8 cellular contexts compared by ENCODE assay signal in the genomic region with DNA sequence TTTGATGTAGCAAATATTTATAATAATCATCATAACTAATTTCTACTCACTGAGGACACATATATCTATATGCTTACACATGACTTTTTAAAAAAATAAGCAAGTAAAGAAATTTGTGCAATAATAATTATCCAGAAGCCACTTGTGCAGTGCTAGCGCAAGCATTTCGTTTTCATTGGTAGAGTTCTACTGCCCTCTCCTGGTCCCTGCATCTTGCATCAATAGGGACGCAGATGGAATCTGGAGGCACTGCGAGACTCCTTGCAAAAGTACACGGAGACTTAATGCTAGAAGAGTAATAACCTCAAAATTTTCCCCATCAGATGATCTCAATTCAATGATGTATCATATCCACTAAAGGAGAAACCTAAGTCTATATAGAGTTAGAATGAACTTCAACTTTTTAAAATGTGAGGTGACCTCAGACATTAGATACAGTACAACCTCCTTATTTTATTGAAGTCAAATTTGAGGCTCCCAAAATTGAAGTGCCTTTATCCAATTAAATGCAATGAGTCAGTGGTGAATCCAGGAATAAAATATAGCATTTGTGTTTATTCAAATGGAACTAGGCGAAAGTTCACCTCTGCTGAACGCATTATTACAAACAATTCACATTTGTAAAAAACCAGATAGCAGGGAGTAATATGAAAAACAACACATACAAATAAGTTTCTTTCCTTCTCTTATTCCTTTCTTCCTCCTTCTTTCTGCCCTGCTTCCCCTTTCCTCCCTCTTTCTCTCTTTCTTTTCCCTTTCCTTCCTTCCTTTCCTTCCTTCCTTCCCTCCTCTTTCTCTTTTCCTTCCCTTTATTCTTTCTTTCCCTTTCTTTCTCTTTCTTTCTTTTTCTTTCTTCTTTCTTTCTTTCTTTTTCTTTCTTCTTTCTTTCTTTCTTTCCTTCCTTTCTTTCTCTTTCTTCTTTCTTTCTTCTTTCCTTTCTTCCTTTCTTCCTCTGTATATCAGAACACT.
DNase-seq lines count a peak whose midpoint lies in the region; ATAC-seq and TF ChIP-seq lines count a peak whose summit lies in the region.

No MANE protein-coding gene starts in this region.

- H3K27me3 ChIP-seq in KMS-11 (ENCODE audit: insufficient read depth, low read depth): no peaks in the 10 kb centered on the region
- no peaks in the 10 kb centered on the region for H3K27me3 ChIP-seq in Panc1 (ENCODE audit: control insufficient read depth, insufficient read depth, low read length)
- no peaks in the 10 kb centered on the region for H3K27me3 ChIP-seq in heart right ventricle

- H4K20me1 ChIP-seq in KMS-11 (ENCODE audit: insufficient read depth): no peaks in the 10 kb centered on the region

- H3K9ac ChIP-seq in KMS-11: no peak overlapping the region

- no peak overlapping the region for H2AFZ ChIP-seq in KMS-11 (ENCODE audit: low read depth)

- H3K9me3 Mint-ChIP-seq in activated naive CD8-positive, alpha-beta T cell treated with anti-CD3 and anti-CD28 coated beads for 36 hours: no peaks in the 10 kb centered on the region

- H3K4me1 ChIP-seq in KMS-11 (ENCODE audit: low read depth, poor library complexity, severe bottlenecking) (no peaks in the 10 kb centered on the region), Panc1 (ENCODE audit: control insufficient read depth, insufficient read depth, low read length) (no peaks in the 10 kb centered on the region; the same call in 1 of the 2 replicates), heart right ventricle (peaks cover 0 to 6% (median 0%) of the 10 kb centered on the region in 9 donors)

- intact Hi-C loops in Panc1 (cut with micrococcal nuclease; ENCODE audit: unreplicated experiment) (loop anchor here (5.0 to 10.0 kb wide), 3 partner anchors 60 to 1158 kb away; no protein-coding TSS in a partner anchor), heart right ventricle (cut with DNase I) (loop anchor here (2.0 to 10.0 kb wide), 10 partner anchors 148 to 1168 kb away; no protein-coding TSS in a partner anchor)

- no peaks in the 10 kb centered on the region for H3K27me3 Mint-ChIP-seq in activated naive CD8-positive, alpha-beta T cell treated with anti-CD3 and anti-CD28 coated beads for 36 hours

- H3K27ac ChIP-seq in KMS-11 (no peak overlapping the region), Panc1 (ENCODE audit: low read length) (peak overlapping the region; percentile 44; the same call in 1 of the 2 replicates), heart right ventricle (peak overlapping the region in 1 of 10 donors; percentile 29)

- CTCF ChIA-PET in GM10248 (lab: Yijun Ruan, JAX) (interaction anchor here (0.6 to 1.5 kb wide), 8 partner anchors 10 to 1161 kb away, joined by 3 to 13 read pairs (median 3); no protein-coding TSS in a partner anchor), Panc1 (lab: Charles Lee) (interaction anchor here (0.6 kb wide), 1 partner anchor 354 kb away, joined by 4 read pairs; no protein-coding TSS in a partner anchor)

- in situ Hi-C loops in Panc1 (cut with HindIII; ENCODE audit: low pct_unique_long_range_greater_than_20kb, low sequenced_read_pairs): no loop called here

- peaks cover 2% of the 10 kb centered on the region for H3K4me1 Mint-ChIP-seq in activated naive CD8-positive, alpha-beta T cell treated with anti-CD3 and anti-CD28 coated beads for 36 hours

- DNase-seq in GM10248 (ENCODE audit: extremely low spot score): peak; percentile 25
- peak; percentile 58 for DNase-seq in Panc1 (ENCODE audit: low read depth, low spot score)
- peak; percentile 19 for DNase-seq in activated naive CD8-positive, alpha-beta T cell treated with anti-CD3 and anti-CD28 coated beads for 36 hours
- peak in 1 of 2 donors; percentile 73 for DNase-seq in heart right ventricle
- peak; percentile 64 for DNase-seq in pulmonary artery endothelial cell (ENCODE audit: low read depth, low spot score)
- DNase-seq in cortex of kidney (lab: John Stamatoyannopoulos, UW): no peak

- H3K4me3 ChIP-seq in KMS-11 (IDR thresholded peaks at IDR 0.05; ENCODE audit: insufficient read depth, low read depth, low read length) (no peak overlapping the region), Panc1 (ENCODE audit: low read depth in 2 of 2, low read length in 2 of 2) (no peak overlapping the region), heart right ventricle (no peak overlapping the region)

- peak; percentile 87 for ATAC-seq in GM21825 (IDR thresholded peaks at IDR 0.05; ENCODE audit: unreplicated experiment)
- peak; percentile 93 for ATAC-seq in Panc1
- peak; percentile 75 to 90 (median 84) for ATAC-seq in heart right ventricle

- H3K36me3 Mint-ChIP-seq in activated naive CD8-positive, alpha-beta T cell treated with anti-CD3 and anti-CD28 coated beads for 36 hours: no peaks in the 10 kb centered on the region

- POLR2A ChIA-PET in GM10248 (lab: Yijun Ruan, JAX) (no interaction called here), Panc1 (lab: Charles Lee) (no interaction called here)

- peak; percentile 83 for TF ChIP-seq CTCF in GM10248 (IDR thresholded peaks at IDR 0.05; ENCODE audit: control extremely low read depth, extremely low read depth, low read depth, missing control alignments)
- peak; percentile 87 for TF ChIP-seq CTCF in KMS-11 (conservative IDR thresholded peaks at IDR 0.05; ENCODE audit: low read depth, low read length)
- TF ChIP-seq CTCF in Panc1 (IDR thresholded peaks at IDR 0.05): peak; percentile 80
- peak; percentile 71 to 94 (median 85) for TF ChIP-seq CTCF in heart right ventricle (IDR thresholded peaks at IDR 0.05)

- no peak overlapping the region for H3K27ac Mint-ChIP-seq in activated naive CD8-positive, alpha-beta T cell treated with anti-CD3 and anti-CD28 coated beads for 36 hours

- 19 to 26% methylated on average over 7 of the region's 7 CpGs for WGBS in heart right ventricle, 2 donors

- H3K79me2 ChIP-seq in KMS-11 (ENCODE audit: insufficient read depth, low read depth): no peaks in the 10 kb centered on the region

- no TSS peak for BruUV-seq in Panc1 (replicated peaks; lab: Mats Ljungman, UMichigan)

- H3K9me3 ChIP-seq in Panc1 (ENCODE audit: control insufficient read depth, insufficient read depth, low read depth, low read length): no peaks in the 10 kb centered on the region
- no peaks in the 10 kb centered on the region for H3K9me3 ChIP-seq in heart right ventricle

- no peak overlapping the region for H3K4me3 Mint-ChIP-seq in activated naive CD8-positive, alpha-beta T cell treated with anti-CD3 and anti-CD28 coated beads for 36 hours

- no peak overlapping the region for H3K4me2 ChIP-seq in KMS-11

- H3K36me3 ChIP-seq in KMS-11 (ENCODE audit: insufficient read depth): no peaks in the 10 kb centered on the region
- no peaks in the 10 kb centered on the region for H3K36me3 ChIP-seq in Panc1 (ENCODE audit: control insufficient read depth, insufficient read depth, low read length)
- H3K36me3 ChIP-seq in heart right ventricle: no peaks in the 10 kb centered on the region
